Comparison of ENCODE assay signal across 14 cellular contexts in genomic region chr3:156290917-156291268, GRCh38.
DNase-seq lines count a peak whose midpoint lies in the region; ATAC-seq and TF ChIP-seq lines count a peak whose summit lies in the region.
"Had no signal": no experiment of that assay in that cellular context is flagged by ENCODE, and none has a peak within 500 bp of the region (broad histone marks: within the 10 kb centered on the region; RNA-seq: fewer than 3 reads in every experiment).

No MANE protein-coding gene starts in this region.

- H4K5ac ChIP-seq in IMR-90 (ENCODE audit: low read depth, low read length), result no peak overlapping the region

- no peaks in the 10 kb centered on the region for H3K9me3 ChIP-seq in IMR-90 (ENCODE audit: control insufficient read depth, insufficient read depth, low read length)
- no peaks in the 10 kb centered on the region for H3K9me3 ChIP-seq in fibroblast of lung (ENCODE audit: control insufficient read depth, insufficient read depth, low read depth, low read length)
- H3K9me3 ChIP-seq in prostate gland, result no peaks in the 10 kb centered on the region
- no peaks in the 10 kb centered on the region for H3K9me3 ChIP-seq in MG63

- no peak overlapping the region for H2AK9ac ChIP-seq in IMR-90 (replicated peaks; ENCODE audit: low read depth, low read length, poor library complexity)

- H3K36me3 ChIP-seq in IMR-90 (ENCODE audit: control insufficient read depth, insufficient read depth, low read length) (no peaks in the 10 kb centered on the region), fibroblast of lung (ENCODE audit: control insufficient read depth, insufficient read depth, low read length) (no peaks in the 10 kb centered on the region), prostate gland (no peaks in the 10 kb centered on the region), MG63 (no peaks in the 10 kb centered on the region)

- H3K23ac ChIP-seq in IMR-90 (ENCODE audit: low read depth, low read length), result no peak overlapping the region

- POLR2A ChIA-PET in IMR-90 (lab: Charles Lee; ENCODE audit: unreplicated experiment), result no interaction called here

- H3K18ac ChIP-seq in IMR-90 (ENCODE audit: low read depth, low read length), result no peak overlapping the region

- peak; percentile 64 for DNase-seq in Ammon's horn (ENCODE audit: low spot score)
- DNase-seq in IMR-90, result no peak
- no peak for DNase-seq in fibroblast of lung (ENCODE audit: low read depth in 2 of 2)
- no peak for DNase-seq in prostate gland (ENCODE audit: low spot score)
- no peak for DNase-seq in MG63
- DNase-seq in NCI-H510A (lab: John Stamatoyannopoulos, UW), result no peak
- no peak for DNase-seq in KBM-7
- DNase-seq: activated CD4-positive, alpha-beta T cell treated with anti-CD3 and anti-CD28 coated beads, Interleukin-2, amount 50 U/mL, for 1 hour; activated naive CD4-positive, alpha-beta T cell treated with Interleukin-2 at 50 U/mL for 16 hours; NCI-H226; SIG-M5 had no signal

- no peaks in the 10 kb centered on the region; the same call in 1 of the 2 replicates for H3K9me1 ChIP-seq in IMR-90 (ENCODE audit: insufficient read depth, low read length)

- no peaks in the 10 kb centered on the region for H3K79me1 ChIP-seq in IMR-90 (ENCODE audit: low read depth in 1 of 2, low read length in 2 of 2)

- no peak overlapping the region for H2AK5ac ChIP-seq in IMR-90 (ENCODE audit: low read depth, low read length)

- WGBS in IMR-90 (ENCODE audit: extremely low coverage in 2 of 2, insufficient read length in 1 of 2), 2 experiments, result no CpG with 5 or more reads among the region's 11 CpGs
- WGBS in prostate gland, result 5% methylated on average over 11 of the region's 11 CpGs

- no peak for TF ChIP-seq POLR2A in IMR-90 (IDR thresholded peaks at IDR 0.05; ENCODE audit: low read depth, low read length)
- TF ChIP-seq POLR2A in prostate gland (IDR thresholded peaks at IDR 0.05), result no peak

- dilution Hi-C loops in IMR-90 (cut with HindIII; ENCODE audit: low sequenced_read_pairs, unreplicated experiment), result no loop called here

- CTCF ChIA-PET in IMR-90 (lab: Yijun Ruan, JAX), result no interaction called here

- no peaks in the 10 kb centered on the region for H3K79me2 ChIP-seq in fibroblast of lung (ENCODE audit: control insufficient read depth, insufficient read depth, low read length)
- H3K79me2 ChIP-seq: parathyroid adenoma had no signal

- H2AFZ ChIP-seq in IMR-90 (replicated peaks; ENCODE audit: low read length, poor library complexity) (peak overlapping the region; percentile 85), fibroblast of lung (ENCODE audit: low read length) (no peak overlapping the region)

- no peak overlapping the region for H2BK20ac ChIP-seq in IMR-90 (ENCODE audit: low read depth, low read length)

- H3K4ac ChIP-seq in IMR-90 (ENCODE audit: low read depth, low read length), result no peak overlapping the region

- H3K27ac ChIP-seq in IMR-90 (ENCODE audit: insufficient read depth, low read length) (no peak overlapping the region), fibroblast of lung (ENCODE audit: insufficient read depth, low read length) (no peak overlapping the region), prostate gland (no peak overlapping the region)
- H3K27ac ChIP-seq: parathyroid adenoma had no signal

- no peak for TF ChIP-seq CTCF in IMR-90 (conservative IDR thresholded peaks at IDR 0.05; ENCODE audit: low read depth, low read length)
- TF ChIP-seq CTCF in fibroblast of lung (conservative IDR thresholded peaks at IDR 0.05 in 1 of 2, IDR thresholded peaks at IDR 0.05 in 1 of 2; ENCODE audit: low read depth in 1 of 2, low read length in 2 of 2), result no peak
- TF ChIP-seq CTCF in prostate gland (IDR thresholded peaks at IDR 0.05), result no peak

- intact Hi-C loops in IMR-90 (cut with micrococcal nuclease), result no loop called here
- intact Hi-C loops in prostate gland (cut with DNase I), result no loop called here

- H3K4me3 ChIP-seq in IMR-90 (ENCODE audit: insufficient read depth, low read depth, low read length) (peak overlapping the region; percentile 5; the same call in 1 of the 2 replicates), fibroblast of lung (replicated peaks in 1 of 4; ENCODE audit: control extremely low read depth in 1 of 4, insufficient read depth in 1 of 4, low read depth in 3 of 4, low read length in 4 of 4) (peak overlapping the region in 3 of 4 experiments; percentile 48 to 53 (median 50)), prostate gland (peak overlapping the region; percentile 3 to 6), MG63 (no peak overlapping the region)
- H3K4me3 ChIP-seq: K562 had no signal

- H3K56ac ChIP-seq in IMR-90 (ENCODE audit: extremely low read depth, insufficient read depth, low read length), result no peak overlapping the region

- ATAC-seq in IMR-90 (ENCODE audit: low read depth), result peak; percentile 28; the same call in 1 of the 2 replicates
- no peak for ATAC-seq in activated CD4-positive, CD25-positive, alpha-beta regulatory T cell treated with anti-CD3 and anti-CD28 coated beads, Interleukin-2, amount 50 U/mL, for 24 hours
- ATAC-seq: K562 had no signal

- in situ Hi-C loops in IMR-90 (cut with MboI; ENCODE audit: low sequenced_read_pairs) (no loop called here), KBM-7 (cut with MboI; ENCODE audit: low pct_unique_long_range_greater_than_20kb, low sequenced_read_pairs) (no loop called here)

- no peak overlapping the region for H3K14ac ChIP-seq in IMR-90 (replicated peaks; ENCODE audit: low read depth, low read length)

- no TSS peak for BruUV-seq in IMR-90 (replicated peaks; lab: Mats Ljungman, UMichigan)

- no peak overlapping the region for H3K9ac ChIP-seq in IMR-90 (ENCODE audit: low read depth, low read length)
- no peak overlapping the region for H3K9ac ChIP-seq in fibroblast of lung (ENCODE audit: insufficient read depth, low read length)
- H3K9ac ChIP-seq: parathyroid adenoma had no signal

- H3K27me3 ChIP-seq in IMR-90 (ENCODE audit: control insufficient read depth, insufficient read depth, low read length) (peaks cover 48% of the 10 kb centered on the region), fibroblast of lung (ENCODE audit: control insufficient read depth, insufficient read depth, low read length) (peaks cover 34% of the 10 kb centered on the region), prostate gland (replicated peaks; ENCODE audit: insufficient read depth) (peaks cover 5% of the 10 kb centered on the region), MG63 (peaks cover 58% of the 10 kb centered on the region)

- H4K8ac ChIP-seq in IMR-90 (ENCODE audit: low read depth in 2 of 2, low read length in 2 of 2), result no peak overlapping the region

- H2BK15ac ChIP-seq in IMR-90 (ENCODE audit: low read depth, low read length), result no peak overlapping the region

- no peak for TF ChIP-seq RAD21 in IMR-90 (IDR thresholded peaks at IDR 0.05; ENCODE audit: low read length)

- H4K91ac ChIP-seq in IMR-90 (ENCODE audit: insufficient read depth, low read depth, low read length), result no peak overlapping the region

- H3K4me1 ChIP-seq in IMR-90 (ENCODE audit: control insufficient read depth, insufficient read depth, low read length), result peaks cover 2% of the 10 kb centered on the region; the same call in 1 of the 2 replicates
- no peaks in the 10 kb centered on the region for H3K4me1 ChIP-seq in fibroblast of lung (ENCODE audit: control insufficient read depth, extremely low read depth, insufficient read depth, low read length)
- no peaks in the 10 kb centered on the region for H3K4me1 ChIP-seq in prostate gland (replicated peaks)
- H3K4me1 ChIP-seq: parathyroid adenoma had no signal

- no peak overlapping the region for H2BK120ac ChIP-seq in IMR-90 (ENCODE audit: low read depth, low read length)

- H4K20me1 ChIP-seq in IMR-90 (ENCODE audit: insufficient read depth, low read length) (no peaks in the 10 kb centered on the region), fibroblast of lung (ENCODE audit: control insufficient read depth, extremely low read depth, insufficient read depth, low read length) (no peaks in the 10 kb centered on the region)

- no peak overlapping the region for H2BK5ac ChIP-seq in IMR-90 (ENCODE audit: low read depth, low read length, poor library complexity, severe bottlenecking)

- peak overlapping the region; percentile 42; the same call in 1 of the 2 replicates for H3K4me2 ChIP-seq in IMR-90 (ENCODE audit: low read depth, low read length)
- H3K4me2 ChIP-seq in fibroblast of lung (ENCODE audit: extremely low read depth, insufficient read depth, low read length), result peak overlapping the region; percentile 95

TF ChIP-seq in IMR-90, 13 proteins besides CTCF, POLR2A, EP300 and RAD21:
- no peak for TF ChIP-seq RFX5 (IDR thresholded peaks at IDR 0.05; ENCODE audit: low read depth, low read length)
